Comparison of ENCODE assay signal across 10 cellular contexts in genomic region chr10:77264107-77264506, GRCh38.
DNase-seq lines count a peak whose midpoint lies in the region; ATAC-seq and TF ChIP-seq lines count a peak whose summit lies in the region.
"Had no signal": no experiment of that assay in that cellular context is flagged by ENCODE, and none has a peak within 500 bp of the region (broad histone marks: within the 10 kb centered on the region; RNA-seq: fewer than 3 reads in every experiment).

No MANE protein-coding gene starts in this region.

- ATAC-seq in GM18505 (IDR thresholded peaks at IDR 0.05; ENCODE audit: unreplicated experiment) (peak; percentile 79), GM21723 (IDR thresholded peaks at IDR 0.05; ENCODE audit: unreplicated experiment) (peak; percentile 55), sciatic nerve (no peak), HG03439 (IDR thresholded peaks at IDR 0.05; ENCODE audit: unreplicated experiment) (no peak)

- TF ChIP-seq POLR2A in GM18505 (IDR thresholded peaks at IDR 0.05; ENCODE audit: borderline replicate concordance, extremely low read depth, insufficient read depth, insufficient read length), result no peak

- intact Hi-C loops in sciatic nerve (cut with DNase I), result no loop called here

- DNase-seq in M059J (ENCODE audit: low read depth) (peak; percentile 48), kidney tubule cell (ENCODE audit: low spot score) (peak; percentile 30), A172 (ENCODE audit: low spot score) (no peak), sciatic nerve (ENCODE audit: low spot score) (no peak), DMS 273 (lab: John Stamatoyannopoulos, UW; ENCODE audit: unreplicated experiment) (no peak)
- DNase-seq: dorsolateral prefrontal cortex, NCI-H345 had no signal

Comparison
In these comparisons a context has a peak if more than half of its experiments do, and no peak if none do; other contexts are left out.
1. ATAC-seq: peak in GM18505 (single experiment) and GM21723 (single experiment); none in sciatic nerve (single experiment) and HG03439 (single experiment).
2. DNase-seq: peak in M059J (single experiment) and kidney tubule cell (single experiment); none in A172 (single experiment), sciatic nerve (single experiment) and DMS 273 (single experiment).